In genomic region chr4:139606600-139607301, GRCh38 we compare ENCODE assay signal across 8 cellular contexts. TPM values are rescaled to one million over a fixed set of nuclear protein-coding genes. Genes with fewer than 3 reads are reported as not detected.
DNase-seq lines count a peak whose midpoint lies in the region; ATAC-seq, FAIRE-seq and TF ChIP-seq lines count a peak whose summit lies in the region.

No MANE protein-coding gene starts in this region.

- TF ChIP-seq CTCF in AG04449 (IDR thresholded peaks at IDR 0.05; ENCODE audit: insufficient read depth, low read length, missing control alignments) = peak; percentile 13

- CTCF ChIA-PET in AG04449 (lab: Yijun Ruan, JAX) = interaction anchor here (0.6 to 13.4 kb wide), 14 partner anchors 8 to 1003 kb away, joined by 3 to 554 read pairs (median 6); no protein-coding TSS in a partner anchor

- H3K9ac ChIP-seq in adipocyte (ENCODE audit: low read length) = peak overlapping the region; percentile 25

- no peaks in the 10 kb centered on the region for H3K9me3 ChIP-seq in adipocyte (ENCODE audit: control insufficient read depth, low read length)

- DNase-seq in AG04449 (ENCODE audit: low read depth, low spot score) (no peak), HT1080 (ENCODE audit: low read depth) (peak; percentile 71), adipocyte (ENCODE audit: low read depth) (peak; percentile 79), left colon (no peak), H54 (ENCODE audit: insufficient read length, low spot score) (no peak), GM19239 (ENCODE audit: insufficient read length, low spot score) (no peak)

- ATAC-seq in left colon = peak; percentile 37
- no peak for ATAC-seq in HG03469 (IDR thresholded peaks at IDR 0.05; ENCODE audit: unreplicated experiment)
- ATAC-seq in HG02588 (IDR thresholded peaks at IDR 0.05; ENCODE audit: unreplicated experiment) = no peak

- no peaks in the 10 kb centered on the region for H3K36me3 ChIP-seq in adipocyte (ENCODE audit: control insufficient read depth, insufficient read depth, low read length, severe bottlenecking)

- H3K4me3 ChIP-seq in AG04449 (ENCODE audit: low read depth, low read length) (no peak overlapping the region), adipocyte (ENCODE audit: low read length) (peak overlapping the region; percentile 75)

- H3K4me1 ChIP-seq in adipocyte (ENCODE audit: control insufficient read depth, insufficient read depth, low read length) = peaks cover 27% of the 10 kb centered on the region

- TF ChIP-seq POLR2A in H54 (IDR thresholded peaks at IDR 0.05; ENCODE audit: low read depth, low read length) = no peak

- peaks cover 17% of the 10 kb centered on the region for H3K27me3 ChIP-seq in adipocyte (replicated peaks; ENCODE audit: control insufficient read depth, insufficient read depth, low read length)

- FAIRE-seq in H54 (lab: Jason Lieb, UNC) (no peak), GM19239 (lab: Jason Lieb, UNC) (no peak)

- intact Hi-C loops in left colon (cut with DNase I, micrococcal nuclease) = loop anchor here in 1 of 2 donors (10.0 kb wide), 1 partner anchor 48 kb away; no protein-coding TSS in a partner anchor

- POLR2A ChIA-PET in AG04449 (lab: Yijun Ruan, JAX) = no interaction called here

RNA-seq across cellular contexts. Expression of gene SETD7, which starts 50.7 kb away (rescaled TPM):
- 42.2 and 45.2 TPM in 2 replicates for total RNA-seq in HT1080 (2014; rRNA removed; shearing (Covaris generic))
- polyA plus RNA-seq in HT1080 (2015; cell fraction: cytosol; rRNA removed) = 26.0 and 33.2 TPM in 2 replicates
- polyA plus RNA-seq in HT1080 (2015; cell fraction: nucleus; rRNA removed) = 19.7 and 20.2 TPM in 2 replicates
- 10 to 100 TPM; 17.6 to 23.8 TPM for total RNA-seq in left colon

RNA-seq across cellular contexts. Expression of gene MGST2, which starts 58.9 kb away (rescaled TPM):
- 0.68 TPM in 1 of 2 replicates, not detected in the other for total RNA-seq in HT1080 (2014; rRNA removed; shearing (Covaris generic))
- 0.49 and 1.1 TPM in 2 replicates for polyA plus RNA-seq in HT1080 (2015; cell fraction: cytosol; rRNA removed)
- polyA plus RNA-seq in HT1080 (2015; cell fraction: nucleus; rRNA removed) = not detected in 2 replicates
- 100 to 1,000 TPM in 1 of 2 donors, 10 to 100 TPM in 1; 99.1 to 129 TPM for total RNA-seq in left colon

Comparison
In these comparisons a context has a peak if more than half of its experiments do, and no peak if none do; other contexts are left out.
1. DNase-seq: peak in HT1080 (single experiment) and adipocyte (single experiment); none in AG04449 (single experiment), left colon (0 of 2), H54 (single experiment) and GM19239 (single experiment).
2. RNA of gene MGST2, which starts 58.9 kb away (total RNA-seq): 99.1 to 129 TPM in left colon; 0.68 TPM in HT1080; every median in the first group is over 10 times any median in the second.